In the genomic region with DNA sequence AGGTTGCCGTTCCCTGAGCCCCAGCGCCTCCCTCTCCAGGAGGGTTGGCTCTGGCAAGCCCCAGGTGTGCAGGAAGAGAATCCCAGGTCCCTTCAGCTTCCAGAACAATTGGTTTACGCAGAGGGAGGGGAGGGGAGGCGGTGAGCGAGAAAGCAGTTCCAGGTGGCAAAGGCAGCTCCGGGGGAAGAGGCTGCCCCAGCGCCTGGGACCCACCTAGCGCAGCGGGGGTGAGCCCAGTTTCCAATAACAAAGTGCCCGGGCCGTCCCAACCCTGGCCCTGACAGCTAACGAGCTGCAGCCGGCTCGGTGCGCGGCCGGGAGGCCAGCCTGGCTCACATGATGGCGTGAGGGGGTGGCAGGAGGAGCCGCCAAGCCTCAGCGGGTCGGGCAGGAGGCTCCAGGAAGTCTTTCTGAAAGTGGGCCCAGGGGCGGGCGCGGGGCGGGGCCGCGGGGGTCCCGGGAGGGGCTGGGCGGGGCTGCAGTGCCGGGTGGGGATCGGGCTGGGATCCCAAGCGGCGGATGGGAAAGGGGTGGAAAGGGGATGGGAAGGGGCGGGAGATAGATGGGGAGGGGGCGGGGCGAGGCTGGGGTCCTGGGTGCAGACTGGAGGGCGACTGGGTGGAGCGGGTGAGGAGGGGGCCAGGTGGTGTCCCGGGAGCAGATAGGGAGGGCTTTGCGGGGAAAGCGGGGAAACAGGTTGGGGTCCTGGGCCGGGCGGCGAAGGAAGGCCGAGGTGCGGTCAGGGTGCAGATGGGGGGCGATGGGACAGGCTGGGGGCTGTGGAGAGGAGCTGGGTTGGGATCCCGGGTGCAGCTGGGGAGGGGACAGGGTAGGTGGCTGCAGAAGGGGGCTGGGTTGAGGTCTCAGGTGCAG, we compare ENCODE assay signal across 8 cellular contexts. TPM values are rescaled to one million over a fixed set of nuclear protein-coding genes. Genes with fewer than 3 reads are reported as not detected.
A peak's percentile ranks its signal among the peaks of the same experiment; 100 is the strongest.
DNase-seq lines count a peak whose midpoint lies in the region; ATAC-seq and TF ChIP-seq lines count a peak whose summit lies in the region.

No MANE protein-coding gene starts in this region.

- peak in 1 of 4 donors; percentile 24 for TF ChIP-seq EP300 in sigmoid colon (IDR thresholded peaks at IDR 0.05)

- intact Hi-C loops in sigmoid colon (cut with DNase I): loop anchor here (1.0 to 5.0 kb wide), 3 partner anchors 23 to 118 kb away; a partner anchor contains a TSS

- peaks cover 0 to 100% (median 98%) of the 10 kb centered on the region in 4 donors for H3K4me1 ChIP-seq in sigmoid colon

- in situ Hi-C loops in Caki2 (cut with HindIII; ENCODE audit: low pct_unique_long_range_greater_than_20kb, low sequenced_read_pairs) (no loop called here), brain microvascular endothelial cell (cut with HindIII; ENCODE audit: low pct_ligation_motif_present, low sequenced_read_pairs) (no loop called here)

- peak overlapping the region; percentile 99 for H3K27ac ChIP-seq in brain microvascular endothelial cell
- H3K27ac ChIP-seq in sigmoid colon: peak overlapping the region; percentile 90 to 99 (median 94)

- DNase-seq in Caki2 (ENCODE audit: low read depth): peak; percentile 89
- DNase-seq in NCI-H510A treated with DMSO at 0.1 percent for 48 hours (lab: John Stamatoyannopoulos, UW): peak; percentile 76
- peak; percentile 77 for DNase-seq in brain microvascular endothelial cell
- DNase-seq in iPS-NIHi7 (ENCODE audit: extremely low spot score): peak; percentile 95
- peak; percentile 86 for DNase-seq in sigmoid colon

- H3K9me3 ChIP-seq in sigmoid colon: no peaks in the 10 kb centered on the region

- TF ChIP-seq POLR2A in sigmoid colon (IDR thresholded peaks at IDR 0.05): no peak

- no peaks in the 10 kb centered on the region for H3K27me3 ChIP-seq in brain microvascular endothelial cell (replicated peaks)
- H3K27me3 ChIP-seq in sigmoid colon: no peaks in the 10 kb centered on the region

- WGBS in sigmoid colon, 2 donors: 4 to 7% methylated on average over 48 of the region's 48 CpGs

- H3K36me3 ChIP-seq in brain microvascular endothelial cell (replicated peaks) (peaks cover 56% of the 10 kb centered on the region), sigmoid colon (no peaks in the 10 kb centered on the region)

- H3K4me3 ChIP-seq in brain microvascular endothelial cell (ENCODE audit: low read depth, low read length) (peak overlapping the region; percentile 43), sigmoid colon (peak overlapping the region; percentile 15 to 47 (median 42))

- TF ChIP-seq CTCF in brain microvascular endothelial cell (IDR thresholded peaks at IDR 0.05; ENCODE audit: low read depth, low read length, missing control alignments) (no peak), sigmoid colon (IDR thresholded peaks at IDR 0.05) (no peak)

- no peak for ATAC-seq in GM18519 (IDR thresholded peaks at IDR 0.05; ENCODE audit: low FRiP score, unreplicated experiment)
- no peak for ATAC-seq in HG02981 (IDR thresholded peaks at IDR 0.05; ENCODE audit: unreplicated experiment)
- ATAC-seq in GM21619 (IDR thresholded peaks at IDR 0.05; ENCODE audit: unreplicated experiment): no peak

RNA-seq across cellular contexts. Expression of a gene that starts 22.8 kb away (rescaled TPM):
- total RNA-seq in Caki2 (2014; rRNA removed; shearing (Covaris generic); ENCODE audit: low replicate concordance): 489 and 550 TPM in 2 replicates
- 100 to 1,000 TPM in 1 of 4 donors, 10 to 100 TPM in 3; 47.1 to 102 (median 73.1) TPM for total RNA-seq in sigmoid colon
- 10 to 100 TPM; 34.8 to 47.9 (median 36.5) TPM for polyA plus RNA-seq in sigmoid colon

RNA-seq across cellular contexts. Expression of a gene that starts 48.7 kb away (rescaled TPM):
- not detected in 2 replicates for total RNA-seq in Caki2 (2014; rRNA removed; shearing (Covaris generic); ENCODE audit: low replicate concordance)
- not detected for total RNA-seq in sigmoid colon
- polyA plus RNA-seq in sigmoid colon: under 1 TPM in 1 of 3 donors, not detected in 2; 0.04 TPM
